ENCODE assay signal across 17 cellular contexts in the genomic region with DNA sequence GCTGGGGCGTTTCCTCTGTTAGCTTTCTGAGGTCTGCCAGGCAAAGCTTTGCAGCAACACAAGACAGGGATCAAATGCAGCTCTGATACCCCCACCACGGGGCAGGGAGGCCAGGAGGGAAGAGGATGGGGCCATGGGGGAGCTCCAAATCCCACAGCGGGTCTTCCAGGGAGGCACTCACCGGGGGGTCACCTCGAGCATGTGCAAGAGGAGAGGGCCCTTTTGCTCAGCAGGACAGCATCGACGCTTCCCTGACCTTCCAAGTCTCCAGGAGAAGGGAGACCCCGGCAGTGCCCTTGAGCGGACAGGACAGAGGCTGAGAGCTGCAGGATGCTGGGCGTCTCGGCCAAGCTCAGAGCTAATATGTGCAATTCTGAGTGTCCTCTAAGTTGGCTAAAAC.
DNase-seq lines count a peak whose midpoint lies in the region; ATAC-seq and TF ChIP-seq lines count a peak whose summit lies in the region.
"Had no signal": no experiment of that assay in that cellular context is flagged by ENCODE, and none has a peak within 500 bp of the region (broad histone marks: within the 10 kb centered on the region; RNA-seq: fewer than 3 reads in every experiment).

No MANE protein-coding gene starts in this region.

- no peak for TF ChIP-seq EP300 in tibial nerve (IDR thresholded peaks at IDR 0.05)

- no peak overlapping the region for H2AFZ ChIP-seq in neural progenitor cell (replicated peaks)

- H3K27me3 Mint-ChIP-seq in chondrocyte (ENCODE audit: low read depth) (peaks cover 3% of the 10 kb centered on the region), neural progenitor cell (ENCODE audit: insufficient read depth, low read depth) (peaks cover 2% of the 10 kb centered on the region)

- no peak overlapping the region for H3K27ac ChIP-seq in neural progenitor cell
- H3K27ac ChIP-seq in upper lobe of right lung = no peak overlapping the region
- peak overlapping the region in 1 of 4 donors; percentile 10 for H3K27ac ChIP-seq in tibial nerve
- H3K27ac ChIP-seq: 22Rv1 had no signal

- WGBS in tibial nerve, 2 donors = 63% methylated on average over 11 of the region's 11 CpGs

- TF ChIP-seq POLR2A in tibial nerve (IDR thresholded peaks at IDR 0.05) = no peak

- no peak overlapping the region for H3K4me3 Mint-ChIP-seq in chondrocyte (ENCODE audit: unreplicated experiment)
- no peak overlapping the region for H3K4me3 Mint-ChIP-seq in neural progenitor cell

- H3K79me2 ChIP-seq in neural progenitor cell (ENCODE audit: low read depth) = no peaks in the 10 kb centered on the region

- no peak for ATAC-seq in upper lobe of right lung
- ATAC-seq: PC-3 had no signal

- H3K4me2 ChIP-seq in neural progenitor cell = no peak overlapping the region

- no peaks in the 10 kb centered on the region for H3K9me3 ChIP-seq in neural progenitor cell (ENCODE audit: low read depth)
- no peaks in the 10 kb centered on the region for H3K9me3 ChIP-seq in upper lobe of right lung
- no peaks in the 10 kb centered on the region for H3K9me3 ChIP-seq in tibial nerve

- H3K9me3 Mint-ChIP-seq in chondrocyte (ENCODE audit: low read depth) = no peaks in the 10 kb centered on the region
- H3K9me3 Mint-ChIP-seq in neural progenitor cell = peaks cover 5% of the 10 kb centered on the region

- intact Hi-C loops in upper lobe of right lung (cut with DNase I) = no loop called here

- no peaks in the 10 kb centered on the region for H3F3A ChIP-seq in neural progenitor cell (ENCODE audit: low read depth)

- DNase-seq in activated effector memory CD4-positive, alpha-beta T cell treated with anti-CD3 and anti-CD28 coated beads, Interleukin-2, amount 50 U/mL, for 16 hours = peak; percentile 42
- no peak for DNase-seq in activated effector memory CD4-positive, alpha-beta T cell treated with Interleukin-2 at 50 U/mL for 16 hours
- DNase-seq in chondrocyte (ENCODE audit: low spot score) (peak; percentile 58), neural progenitor cell (ENCODE audit: low spot score) (no peak), upper lobe of right lung (peak; percentile 48), NCI-H524 treated with DMSO at 0.1 percent for 48 hours (lab: John Stamatoyannopoulos, UW) (no peak), tibial nerve (ENCODE audit: low spot score in 2 of 2) (no peak)
- DNase-seq in activated CD4-positive, alpha-beta T cell treated with anti-CD3 and anti-CD28 coated beads for 48 hours = no peak
- DNase-seq: AML-193, DMS79 treated with DMSO at 0.1 percent for 48 hours, KBM-7, MV-4-11, NCI-H187 treated with DMSO at 0.1 percent for 48 hours, NCI-H226, NCI-H524, PC-3 had no signal

- H4K20me1 ChIP-seq in neural progenitor cell (ENCODE audit: low read depth) = no peaks in the 10 kb centered on the region

- H3K36me3 ChIP-seq in neural progenitor cell (no peaks in the 10 kb centered on the region), upper lobe of right lung (no peaks in the 10 kb centered on the region), tibial nerve (no peaks in the 10 kb centered on the region)

- no peak overlapping the region for H3K9ac ChIP-seq in neural progenitor cell

- H3K4me3 ChIP-seq in neural progenitor cell = no peak overlapping the region
- no peak overlapping the region for H3K4me3 ChIP-seq in upper lobe of right lung
- no peak overlapping the region for H3K4me3 ChIP-seq in tibial nerve

- no peak for TF ChIP-seq CTCF in chondrocyte (IDR thresholded peaks at IDR 0.05)
- TF ChIP-seq CTCF in neural progenitor cell (IDR thresholded peaks at IDR 0.05) = no peak
- TF ChIP-seq CTCF in upper lobe of right lung (IDR thresholded peaks at IDR 0.05) = no peak
- TF ChIP-seq CTCF in tibial nerve (IDR thresholded peaks at IDR 0.05) = no peak

- H3K4me1 ChIP-seq in neural progenitor cell = peaks cover 13% of the 10 kb centered on the region
- H3K4me1 ChIP-seq in upper lobe of right lung = no peaks in the 10 kb centered on the region
- peaks cover 0 to 21% (median 9%) of the 10 kb centered on the region in 4 donors for H3K4me1 ChIP-seq in tibial nerve

- H3K27me3 ChIP-seq in neural progenitor cell (no peaks in the 10 kb centered on the region), upper lobe of right lung (no peaks in the 10 kb centered on the region), tibial nerve (no peaks in the 10 kb centered on the region)

- H3K27ac Mint-ChIP-seq in chondrocyte (ENCODE audit: unreplicated experiment) (no peak overlapping the region), neural progenitor cell (peak overlapping the region; percentile 78)

- H3K36me3 Mint-ChIP-seq in chondrocyte (ENCODE audit: low read depth) (no peaks in the 10 kb centered on the region), neural progenitor cell (no peaks in the 10 kb centered on the region)

- H3K4me1 Mint-ChIP-seq in chondrocyte (ENCODE audit: low read depth) (no peaks in the 10 kb centered on the region), neural progenitor cell (peaks cover 36% of the 10 kb centered on the region)

Comparison
In these comparisons a context has a peak if more than half of its experiments do, and no peak if none do; other contexts are left out.
1. DNase-seq: peak in activated effector memory CD4-positive, alpha-beta T cell treated with anti-CD3 and anti-CD28 coated beads, Interleukin-2, amount 50 U/mL, for 16 hours (single experiment), chondrocyte (single experiment) and upper lobe of right lung (single experiment); none in activated effector memory CD4-positive, alpha-beta T cell treated with Interleukin-2 at 50 U/mL for 16 hours (single experiment), neural progenitor cell (single experiment), NCI-H524 treated with DMSO at 0.1 percent for 48 hours (single experiment), activated CD4-positive, alpha-beta T cell treated with anti-CD3 and anti-CD28 coated beads for 48 hours (single experiment) and tibial nerve (0 of 2).